ENCODE assay signal across 9 cellular contexts in the genomic region with DNA sequence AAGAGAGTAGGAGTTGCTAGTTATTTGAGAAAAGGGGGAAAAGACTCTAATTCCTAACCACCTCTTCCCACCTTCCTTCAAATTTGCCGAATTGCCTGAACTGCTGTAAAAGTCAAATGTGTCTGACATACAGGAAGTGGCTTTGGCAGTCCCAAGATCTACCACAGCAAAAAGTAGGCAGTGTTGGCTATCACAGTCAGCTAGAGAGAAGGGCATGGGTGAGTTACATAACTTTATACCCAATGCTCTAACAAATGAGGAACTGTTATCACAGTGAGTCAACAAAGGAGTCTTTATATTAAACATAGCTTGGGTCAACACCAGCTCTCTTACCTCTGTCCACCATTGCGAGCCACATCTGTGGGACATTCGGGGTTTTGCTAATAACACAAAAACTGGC. TPM values are rescaled to one million over a fixed set of nuclear protein-coding genes. Genes with fewer than 3 reads are reported as not detected.
A peak's percentile ranks its signal among the peaks of the same experiment; 100 is the strongest.
DNase-seq lines count a peak whose midpoint lies in the region; ATAC-seq and TF ChIP-seq lines count a peak whose summit lies in the region.
"Had no signal": no experiment of that assay in that cellular context is flagged by ENCODE, and none has a peak within 500 bp of the region (broad histone marks: within the 10 kb centered on the region; RNA-seq: fewer than 3 reads in every experiment).

No MANE protein-coding gene starts in this region.

- no peaks in the 10 kb centered on the region for H3K4me1 ChIP-seq in prostate gland (replicated peaks)
- H3K4me1 ChIP-seq: psoas muscle had no signal

- no peak overlapping the region for H3K4me3 ChIP-seq in prostate gland

- WGBS in prostate gland: 27% methylated on average over 3 of the region's 3 CpGs

- H3K27ac ChIP-seq in C4-2B (no peak overlapping the region; the same call in 1 of the 2 replicates), prostate gland (no peak overlapping the region)
- H3K27ac ChIP-seq: psoas muscle had no signal

- no peaks in the 10 kb centered on the region for H3K36me3 ChIP-seq in prostate gland

- H3K27me3 ChIP-seq in prostate gland (replicated peaks; ENCODE audit: insufficient read depth): no peaks in the 10 kb centered on the region

- DNase-seq in SIG-M5 treated with dmso at 0.1 percent for 504 hours (lab: John Stamatoyannopoulos, UW; ENCODE audit: unreplicated experiment) (peak; percentile 91), glomerular visceral epithelial cell (ENCODE audit: extremely low spot score) (peak; percentile 5), kidney glomerular epithelial cell (lab: John Stamatoyannopoulos, UW) (no peak), prostate gland (ENCODE audit: low spot score) (no peak)
- DNase-seq: psoas muscle had no signal

- intact Hi-C loops in prostate gland (cut with DNase I): no loop called here

- H3K9me3 ChIP-seq in prostate gland: no peaks in the 10 kb centered on the region
- H3K9me3 ChIP-seq: psoas muscle had no signal

- TF ChIP-seq CTCF in C4-2B (conservative IDR thresholded peaks at IDR 0.05): peak; percentile 1; the same call in 1 of the 2 replicates
- TF ChIP-seq CTCF in prostate gland (IDR thresholded peaks at IDR 0.05): no peak

- no peak for TF ChIP-seq POLR2A in prostate gland (IDR thresholded peaks at IDR 0.05)

- ATAC-seq in GM18868 (IDR thresholded peaks at IDR 0.05; ENCODE audit: unreplicated experiment) (peak; percentile 50), HG03565 (IDR thresholded peaks at IDR 0.05; ENCODE audit: unreplicated experiment) (peak; percentile 35), HG02970 (IDR thresholded peaks at IDR 0.05; ENCODE audit: low FRiP score, unreplicated experiment) (no peak)

RNA-seq across cellular contexts. Expression of a gene that starts 2.4 kb away (rescaled TPM):
- total RNA-seq in prostate gland: 100 to 1,000 TPM in 1 of 2 donors, 10 to 100 TPM in 1; 12.0 to 282 TPM

Comparison
In these comparisons a context has a peak if more than half of its experiments do, and no peak if none do; other contexts are left out.
1. DNase-seq: peak in SIG-M5 treated with dmso at 0.1 percent for 504 hours (single experiment) and glomerular visceral epithelial cell (single experiment); none in kidney glomerular epithelial cell (single experiment) and prostate gland (single experiment).